In genomic region chr4:179353791-179354190, GRCh38 we compare ENCODE assay signal across 28 cellular contexts.
"Had no signal": no experiment of that assay in that cellular context is flagged by ENCODE, and none has a peak within 500 bp of the region (broad histone marks: within the 10 kb centered on the region; RNA-seq: fewer than 3 reads in every experiment).

No MANE protein-coding gene starts in this region.

- H3K4me1 Mint-ChIP-seq: activated naive CD8-positive, alpha-beta T cell treated with anti-CD3 and anti-CD28 coated beads for 36 hours; naive thymus-derived CD4-positive, alpha-beta T cell had no signal

- DNase-seq: activated CD4-positive, alpha-beta T cell treated with anti-CD3 and anti-CD28 coated beads for 4 hours; activated CD4-positive, alpha-beta T cell treated with anti-CD3 and anti-CD28 coated beads, Interleukin-2, amount 50 U/mL, for 48 hours; activated CD8-positive, alpha-beta memory T cell treated with anti-CD3 and anti-CD28 coated beads for 24 hours; activated effector memory CD4-positive, alpha-beta T cell treated with Interleukin-2 at 50 U/mL for 16 hours; activated naive CD4-positive, alpha-beta T cell treated with anti-CD3 and anti-CD28 coated beads for 36 hours; activated naive CD8-positive, alpha-beta T cell treated with anti-CD3 and anti-CD28 coated beads for 36 hours; adrenal gland; aorta; caudate nucleus; cortex of kidney; effector memory CD8-positive, alpha-beta T cell; foreskin fibroblast; heart right ventricle; islet precursor cell; left cardiac atrium; mammary epithelial cell; midbrain; naive thymus-derived CD4-positive, alpha-beta T cell; ovary; stimulated activated CD4-positive, alpha-beta T cell treated with anti-CD3 and anti-CD28 coated beads, Interleukin-12 subunit alpha, Interleukin-12 subunit beta, amount 100 ng/mL, for 4 hours; stimulated activated CD4-positive, alpha-beta T cell treated with anti-CD3 and anti-CD28 coated beads, Interleukin-4, amount 100 ng/mL, for 1 hour; T-helper 1 cell; upper lobe of right lung had no signal

- H3K27me3 Mint-ChIP-seq: activated naive CD8-positive, alpha-beta T cell treated with anti-CD3 and anti-CD28 coated beads for 36 hours; effector memory CD8-positive, alpha-beta T cell; naive thymus-derived CD4-positive, alpha-beta T cell; progenitor cell of endocrine pancreas; stimulated activated naive CD8-positive, alpha-beta T cell treated with anti-CD3 and anti-CD28 coated beads, Interleukin-15, Interleukin-2, amounts not matched to agents 100 ng/mL and 50 ng/mL, for 24 hours had no signal

- H3K27ac Mint-ChIP-seq: activated naive CD4-positive, alpha-beta T cell treated with anti-CD3 and anti-CD28 coated beads for 36 hours; activated naive CD8-positive, alpha-beta T cell treated with anti-CD3 and anti-CD28 coated beads for 36 hours; effector memory CD8-positive, alpha-beta T cell; naive thymus-derived CD4-positive, alpha-beta T cell; progenitor cell of endocrine pancreas; stimulated activated naive CD8-positive, alpha-beta T cell treated with anti-CD3 and anti-CD28 coated beads, Interleukin-15, Interleukin-2, amounts not matched to agents 100 ng/mL and 50 ng/mL, for 24 hours; T-helper 2 cell treated with Interferon-gamma antibody and Interleukin-4, amounts not matched to agents 5 μg/mL and 100 μg/mL, for 36 hours had no signal

- H3K27me3 ChIP-seq: adrenal gland, heart right ventricle, ovary, upper lobe of right lung had no signal

- H3K4me3 ChIP-seq: adrenal gland, heart right ventricle, ovary, skin epidermis, upper lobe of right lung had no signal

- H3K4me3 Mint-ChIP-seq: activated naive CD4-positive, alpha-beta T cell treated with anti-CD3 and anti-CD28 coated beads for 36 hours; activated naive CD8-positive, alpha-beta T cell treated with anti-CD3 and anti-CD28 coated beads for 36 hours; effector memory CD8-positive, alpha-beta T cell; naive thymus-derived CD4-positive, alpha-beta T cell; stimulated activated naive CD8-positive, alpha-beta T cell treated with anti-CD3 and anti-CD28 coated beads, Interleukin-15, Interleukin-2, amounts not matched to agents 100 ng/mL and 50 ng/mL, for 24 hours; T-helper 2 cell treated with Interferon-gamma antibody and Interleukin-4, amounts not matched to agents 5 μg/mL and 100 μg/mL, for 36 hours had no signal

- H3K36me3 ChIP-seq: adrenal gland, heart right ventricle, ovary, upper lobe of right lung had no signal

- H3K4me1 ChIP-seq: adrenal gland, heart right ventricle, upper lobe of right lung had no signal

- ATAC-seq: effector memory CD8-positive, alpha-beta T cell; heart right ventricle; left cardiac atrium; naive thymus-derived CD4-positive, alpha-beta T cell; sciatic nerve; upper lobe of right lung had no signal

- H3K9me3 ChIP-seq: adrenal gland, ovary, upper lobe of right lung had no signal

- H3K36me3 Mint-ChIP-seq: activated naive CD8-positive, alpha-beta T cell treated with anti-CD3 and anti-CD28 coated beads for 36 hours; naive thymus-derived CD4-positive, alpha-beta T cell had no signal

- H3K27ac ChIP-seq: adrenal gland, heart right ventricle, ovary, skin epidermis, upper lobe of right lung had no signal
